In genomic region chr20:3820048-3820900, GRCh38 we compare ENCODE assay signal across 8 cellular contexts. TPM values are rescaled to one million over a fixed set of nuclear protein-coding genes. Genes with fewer than 3 reads are reported as not detected.
A peak's percentile ranks its signal among the peaks of the same experiment; 100 is the strongest.
DNase-seq lines count a peak whose midpoint lies in the region; ATAC-seq and TF ChIP-seq lines count a peak whose summit lies in the region.

Gene AP5S1, plus strand, starts transcription at chr20:3820547. Its CDS starts 1,571 bp downstream, at chr20:3822118.

- H3K9me3 ChIP-seq in OCI-LY3 (ENCODE audit: insufficient read depth, low read length) (no peaks in the 10 kb centered on the region), mononuclear cell (ENCODE audit: low read depth, low read length) (no peaks in the 10 kb centered on the region)

- peak within 1 kb of the TSS; percentile 87 for H3K4me2 ChIP-seq in OCI-LY3 (ENCODE audit: low read length)

- H3K79me2 ChIP-seq in OCI-LY3 (ENCODE audit: low read length), result peaks cover 7% of the 10 kb centered on the region

- H3K9ac ChIP-seq in OCI-LY3 (ENCODE audit: low read length), result peak within 1 kb of the TSS; percentile 86

- H3K27ac ChIP-seq in OCI-LY3 (ENCODE audit: low read length), result peak within 1 kb of the TSS; percentile 85

- peak; percentile 72 for ATAC-seq in GM21526 (IDR thresholded peaks at IDR 0.05; ENCODE audit: low FRiP score, unreplicated experiment)

- peaks cover 9% of the 10 kb centered on the region; the same call in 1 of the 2 replicates for H3K27me3 ChIP-seq in OCI-LY3 (ENCODE audit: low read depth, low read length)
- H3K27me3 ChIP-seq in mononuclear cell (ENCODE audit: insufficient read depth, low read length), result no peaks in the 10 kb centered on the region

- DNase-seq in DMS114 treated with DMSO at 0.1 percent for 48 hours (lab: John Stamatoyannopoulos, UW; ENCODE audit: unreplicated experiment) (peak; percentile 87), HuH-7.5 (ENCODE audit: low spot score) (peak; percentile 95), epidermal melanocyte (ENCODE audit: insufficient read length, low spot score) (peak; percentile 91)
- peak; percentile 98 for DNase-seq in activated CD8-positive, alpha-beta memory T cell treated with anti-CD3 and anti-CD28 coated beads, Interleukin-2, amount 50 U/mL, for 48 hours
- peak; percentile 90 for DNase-seq in stimulated activated CD8-positive, alpha-beta memory T cell treated with anti-CD3 and anti-CD28 coated beads, Interleukin-4, amount 100 ng/mL, for 24 hours (ENCODE audit: low read depth)

- H3K36me3 ChIP-seq in OCI-LY3 (replicated peaks; ENCODE audit: low read depth, low read length), result peaks cover 12% of the 10 kb centered on the region

- H4K20me1 ChIP-seq in OCI-LY3 (ENCODE audit: insufficient read depth, low read length), result no peaks in the 10 kb centered on the region

- peak within 1 kb of the TSS; percentile 94 for H2AFZ ChIP-seq in OCI-LY3 (ENCODE audit: low read depth, low read length)

- TF ChIP-seq CTCF in OCI-LY3 (IDR thresholded peaks at IDR 0.05; ENCODE audit: low read depth, low read length), result peak; percentile 99

- H3K4me3 ChIP-seq in OCI-LY3 (ENCODE audit: low read length) (peak within 1 kb of the TSS; percentile 82), mononuclear cell (ENCODE audit: low read length) (peak within 1 kb of the TSS; percentile 83)

- H3K4me1 ChIP-seq in OCI-LY3 (ENCODE audit: low read length), result peaks cover 11% of the 10 kb centered on the region
- H3K4me1 ChIP-seq in mononuclear cell (ENCODE audit: insufficient read depth, low read length), result peaks cover 43% of the 10 kb centered on the region

RNA-seq across cellular contexts. Expression of gene AP5S1, which starts in this region (rescaled TPM):
- total RNA-seq in mononuclear cell, result 3.9 TPM

Comparison
In these comparisons a context has a peak if more than half of its experiments do, and no peak if none do; other contexts are left out.
1. Peak in every context shown above with its lines: DNase-seq, ATAC-seq, H3K4me3 ChIP-seq and H3K27ac ChIP-seq.